18 cellular contexts compared by ENCODE assay signal in the genomic region with DNA sequence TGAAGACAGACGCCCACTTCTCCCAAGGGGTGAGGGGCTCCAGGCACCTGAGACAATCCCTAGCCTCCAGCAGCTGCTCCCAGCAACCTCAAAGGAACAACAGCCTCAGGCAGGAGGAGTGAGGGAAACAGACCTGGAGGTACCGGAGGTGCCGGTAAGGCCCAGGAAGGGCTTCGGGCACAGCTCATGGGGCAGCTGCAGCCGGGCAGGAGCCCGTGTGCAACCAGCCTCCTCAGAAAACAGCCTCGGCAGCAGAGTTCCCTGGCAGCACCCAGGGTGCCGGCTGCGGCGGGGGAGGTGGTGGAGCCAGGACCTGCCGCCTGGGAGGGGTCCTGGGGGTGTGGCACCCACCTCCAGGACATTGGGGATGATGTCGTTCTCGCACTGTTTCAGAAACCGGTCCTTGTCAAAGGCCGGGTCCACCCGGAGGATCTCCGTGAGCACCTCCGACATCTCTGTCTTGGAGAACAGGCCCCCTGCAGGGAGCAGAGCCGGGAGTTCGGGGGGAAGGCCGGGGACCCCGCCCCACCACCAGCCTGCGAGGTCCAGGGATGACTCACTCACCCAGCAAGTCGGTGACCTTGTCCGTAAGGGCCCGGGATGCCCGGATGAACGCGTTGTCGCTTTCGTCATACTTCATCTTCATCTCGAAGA. TPM values are rescaled to one million over a fixed set of nuclear protein-coding genes. Genes with fewer than 3 reads are reported as not detected.
"Had no signal": no experiment of that assay in that cellular context is flagged by ENCODE, and none has a peak within 500 bp of the region (broad histone marks: within the 10 kb centered on the region; RNA-seq: fewer than 3 reads in every experiment).

No MANE protein-coding gene starts in this region.

- H3K9me3 Mint-ChIP-seq: central memory CD8-positive, alpha-beta T cell; naive thymus-derived CD4-positive, alpha-beta T cell had no signal

- H3K4me1 ChIP-seq: pancreas had no signal

- H3K9me3 ChIP-seq: heart right ventricle, mucosa of descending colon, pancreas, SJSA1, tibial nerve had no signal

- H3K27me3 Mint-ChIP-seq: activated CD4-positive, alpha-beta T cell treated with anti-CD3 and anti-CD28 coated beads for 36 hours; central memory CD8-positive, alpha-beta T cell; naive thymus-derived CD4-positive, alpha-beta T cell had no signal

- H3K4me3 ChIP-seq: heart right ventricle, mucosa of descending colon, pancreas, SJSA1, tibial nerve had no signal

- H3K27me3 ChIP-seq: brain microvascular endothelial cell, heart right ventricle, pancreas, SJSA1, tibial nerve had no signal

- H3K27ac Mint-ChIP-seq: activated CD4-positive, alpha-beta T cell treated with anti-CD3 and anti-CD28 coated beads for 36 hours; naive thymus-derived CD4-positive, alpha-beta T cell had no signal

- DNase-seq: activated CD4-positive, alpha-beta T cell treated with anti-CD3 and anti-CD28 coated beads for 36 hours; activated CD4-positive, alpha-beta T cell treated with anti-CD3 and anti-CD28 coated beads, Interleukin-2, amount 50 U/mL, for 48 hours; brain microvascular endothelial cell; cortex of kidney; effector CD4-positive, alpha-beta T cell; heart right ventricle; mesenchymal stem cell; naive thymus-derived CD4-positive, alpha-beta T cell; stimulated activated naive CD4-positive, alpha-beta T cell; SW 1271; T-helper 2 cell had no signal

- H3K27ac ChIP-seq: brain microvascular endothelial cell, heart right ventricle, pancreas, SJSA1 had no signal

- ATAC-seq: activated CD4-positive, alpha-beta T cell treated with anti-CD3 and anti-CD28 coated beads for 36 hours; heart right ventricle; mucosa of descending colon; naive thymus-derived CD4-positive, alpha-beta T cell; pancreas; sciatic nerve had no signal

- H3K4me3 Mint-ChIP-seq: activated CD4-positive, alpha-beta T cell treated with anti-CD3 and anti-CD28 coated beads for 36 hours; central memory CD8-positive, alpha-beta T cell; naive thymus-derived CD4-positive, alpha-beta T cell had no signal

RNA-seq across cellular contexts. Expression of gene CTXN1, which starts 6.5 kb away (rescaled TPM):
- total RNA-seq: SJSA1 had no signal
- polyA plus RNA-seq: naive thymus-derived CD4-positive, alpha-beta T cell had no signal

RNA-seq across cellular contexts. Expression of gene TGFBR3L, which starts 17.8 kb away (rescaled TPM):
- total RNA-seq: sciatic nerve, SJSA1, subcutaneous adipose tissue, tibial nerve had no signal
- polyA plus RNA-seq: naive thymus-derived CD4-positive, alpha-beta T cell had no signal
